In the genomic region with DNA sequence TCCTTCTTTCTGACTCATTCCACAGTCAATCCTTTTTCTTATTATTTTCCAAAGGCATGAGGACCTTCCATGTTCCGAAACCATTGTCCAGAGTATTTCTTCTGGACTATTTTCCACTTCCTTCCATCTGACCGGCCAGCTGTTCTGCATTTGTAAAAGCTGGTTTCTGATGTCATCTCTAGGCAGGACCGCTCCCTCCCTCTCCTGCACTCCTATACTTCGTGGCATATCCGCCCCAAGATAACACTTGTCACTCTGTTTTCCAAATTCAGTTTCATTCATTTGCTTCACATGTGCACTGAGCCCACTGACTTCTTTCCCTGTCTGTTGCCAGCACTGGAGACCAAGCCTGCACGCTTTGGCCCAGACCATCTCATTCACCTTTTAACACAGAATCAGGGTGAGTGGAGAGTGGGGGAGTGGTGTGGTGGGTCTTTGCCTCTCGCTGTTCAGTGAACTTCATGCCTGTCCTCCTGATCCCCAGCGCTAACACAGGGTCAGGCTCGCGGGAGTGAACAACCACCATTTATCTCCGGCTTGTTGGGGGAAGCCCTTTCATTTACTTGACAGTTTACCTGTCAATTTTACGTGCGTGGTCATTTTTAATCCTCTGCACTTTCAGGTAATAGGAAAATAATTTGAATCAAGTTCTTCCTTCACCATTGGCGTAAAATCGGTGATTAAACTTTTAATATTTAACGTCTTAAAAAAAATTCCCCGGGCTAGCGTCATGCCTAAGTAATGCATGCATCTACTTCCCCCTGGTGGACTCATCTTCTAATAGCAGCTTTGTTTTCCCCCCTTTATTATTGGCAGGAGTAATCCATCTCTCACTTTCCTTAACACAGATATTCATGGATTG, we compare ENCODE assay signal across 8 cellular contexts. TPM values are rescaled to one million over a fixed set of nuclear protein-coding genes. Genes with fewer than 3 reads are reported as not detected.
DNase-seq lines count a peak whose midpoint lies in the region; ATAC-seq and TF ChIP-seq lines count a peak whose summit lies in the region.

No MANE protein-coding gene starts in this region.

- 0 out of 2 replicates have a peak, but pooled peaks have one; percentile 33 for TF ChIP-seq CTCF in HEK293 (tag by site-specific recombination; IDR thresholded peaks at IDR 0.05)
- TF ChIP-seq CTCF in body of pancreas (IDR thresholded peaks at IDR 0.05) = peak; percentile 57 to 93 (median 89)

- ATAC-seq in body of pancreas (peak; percentile 89), GM21390 (IDR thresholded peaks at IDR 0.05; ENCODE audit: unreplicated experiment) (no peak), GM19324 (IDR thresholded peaks at IDR 0.05; ENCODE audit: low FRiP score, unreplicated experiment) (no peak)

- peak overlapping the region; percentile 91 for H3K4me2 ChIP-seq in skeletal muscle satellite cell (ENCODE audit: low read length)

- no peak overlapping the region for H3K9ac ChIP-seq in iPS-20b (ENCODE audit: low read depth, low read length)
- H3K9ac ChIP-seq in skeletal muscle satellite cell (ENCODE audit: low read depth, low read length) = peak overlapping the region; percentile 77

- WGBS in body of pancreas, 2 donors = 18 to 25% methylated on average over 18 of the region's 18 CpGs

- no peaks in the 10 kb centered on the region for H3K36me3 ChIP-seq in HEK293 (ENCODE audit: control insufficient read depth in 2 of 2, insufficient read depth in 1 of 2, low read length in 2 of 2)
- H3K36me3 ChIP-seq in body of pancreas (replicated peaks in 1 of 2; ENCODE audit: insufficient read depth in 1 of 2, low read depth in 2 of 2) = no peaks in the 10 kb centered on the region
- no peaks in the 10 kb centered on the region for H3K36me3 ChIP-seq in iPS-20b (ENCODE audit: insufficient read depth, low read depth, low read length)
- no peaks in the 10 kb centered on the region for H3K36me3 ChIP-seq in skeletal muscle satellite cell (ENCODE audit: insufficient read depth, low read length)

- intact Hi-C loops in body of pancreas (cut with DNase I) = loop anchor here (10.0 kb wide), 2 partner anchors 188 to 1178 kb away; no protein-coding TSS in a partner anchor

- H3K27ac ChIP-seq in HEK293 (ENCODE audit: extremely low read depth, low read depth, low read length) = no peak overlapping the region
- H3K27ac ChIP-seq in body of pancreas = peak overlapping the region in 1 of 4 donors; percentile 20
- no peak overlapping the region for H3K27ac ChIP-seq in iPS-20b (ENCODE audit: low read length)

- CTCF ChIA-PET in HEK293 (lab: Yijun Ruan, JAX) = interaction anchor here (0.6 to 1.8 kb wide), 13 partner anchors 9 to 1298 kb away, joined by 3 to 8 read pairs (median 4); no protein-coding TSS in a partner anchor

- H3K9me3 ChIP-seq in HEK293 (ENCODE audit: control insufficient read depth, insufficient read depth, low read depth, low read length) = no peaks in the 10 kb centered on the region
- H3K9me3 ChIP-seq in body of pancreas = no peaks in the 10 kb centered on the region
- no peaks in the 10 kb centered on the region for H3K9me3 ChIP-seq in iPS-20b (ENCODE audit: insufficient read depth, low read depth, low read length)
- no peaks in the 10 kb centered on the region for H3K9me3 ChIP-seq in skeletal muscle satellite cell (replicated peaks; ENCODE audit: low read length)

- H3K27me3 ChIP-seq in body of pancreas (no peaks in the 10 kb centered on the region), iPS-20b (ENCODE audit: insufficient read depth, low read length) (no peaks in the 10 kb centered on the region), skeletal muscle satellite cell (ENCODE audit: control insufficient read depth, insufficient read depth, low read length) (no peaks in the 10 kb centered on the region)

- DNase-seq in DMS153 (lab: John Stamatoyannopoulos, UW) (peak; percentile 19), NCI-H526 treated with DMSO at 0.1 percent for 48 hours (lab: John Stamatoyannopoulos, UW) (peak; percentile 39), body of pancreas (peak; percentile 12 to 70 (median 26))

- H3K4me1 ChIP-seq in HEK293 (ENCODE audit: control insufficient read depth, insufficient read depth, low read length) (no peaks in the 10 kb centered on the region), body of pancreas (peaks cover 6% of the 10 kb centered on the region), iPS-20b (ENCODE audit: insufficient read depth, low read length) (no peaks in the 10 kb centered on the region), skeletal muscle satellite cell (ENCODE audit: control insufficient read depth, insufficient read depth, low read length) (peaks cover 11% of the 10 kb centered on the region)

- TF ChIP-seq POLR2A in body of pancreas (IDR thresholded peaks at IDR 0.05) = no peak

- H3K4me3 ChIP-seq in HEK293 (ENCODE audit: low read depth, low read length) (no peak overlapping the region), body of pancreas (no peak overlapping the region), iPS-20b (ENCODE audit: low read length) (peak overlapping the region; percentile 52), skeletal muscle satellite cell (ENCODE audit: low read length) (peak overlapping the region; percentile 63)

- POLR2A ChIA-PET in HEK293 (lab: Yijun Ruan, JAX) = interaction anchor here (1.0 to 1.1 kb wide), 2 partner anchors 51 to 147 kb away, joined by 3 to 8 read pairs; partner anchors contain the start of gene APPL2

TF ChIP-seq in HEK293, 187 proteins besides CTCF, POLR2A, EP300 and RAD21 (continues in another document):
- TF ChIP-seq ZNF530 (tag by site-specific recombination; IDR thresholded peaks at IDR 0.05; ENCODE audit: low read depth) (no peak), ZNF138 (tag by site-specific recombination; IDR thresholded peaks at IDR 0.05; ENCODE audit: borderline replicate concordance) (no peak), REST (tag by site-specific recombination; IDR thresholded peaks at IDR 0.05) (no peak), ZNF366 (tag by site-specific recombination; conservative IDR thresholded peaks at IDR 0.05) (no peak), ZNF654 (tag by site-specific recombination; IDR thresholded peaks at IDR 0.05; ENCODE audit: low read depth) (peak; percentile 88), ZNF473 (tag by site-specific recombination; IDR thresholded peaks at IDR 0.05) (no peak), ZNF391 (tag by site-specific recombination; IDR thresholded peaks at IDR 0.05; ENCODE audit: borderline replicate concordance, low read depth) (no peak), ZNF214 (tag by site-specific recombination; IDR thresholded peaks at IDR 0.05; ENCODE audit: borderline replicate concordance) (no peak), ZSCAN30 (tag by site-specific recombination; IDR thresholded peaks at IDR 0.05) (0 out of 2 replicates have a peak, but pooled peaks have one; percentile 27), TCF7L2 (IDR thresholded peaks at IDR 0.05; ENCODE audit: borderline replicate concordance, low read depth, low read length) (no peak), ZNF280C (tag by site-specific recombination; IDR thresholded peaks at IDR 0.05) (no peak), ZNF140 (tag by site-specific recombination; IDR thresholded peaks at IDR 0.05) (no peak), ZNF660 (tag by site-specific recombination; IDR thresholded peaks at IDR 0.05) (peak; percentile 63; the same call in 1 of the 2 replicates)

RNA-seq across cellular contexts. Expression of gene C12orf75, which starts 52.5 kb away (rescaled TPM):
- 10 to 100 TPM; 39.2 to 57.6 TPM for total RNA-seq in body of pancreas
- total RNA-seq in skeletal muscle satellite cell (2012; rRNA removed) = 33.0 and 61.2 TPM in 2 replicates

Comparison
In these comparisons a context has a peak if more than half of its experiments do, and no peak if none do; other contexts are left out.
1. H3K4me3 ChIP-seq: peak in iPS-20b (single experiment) and skeletal muscle satellite cell (single experiment); none in HEK293 (single experiment) and body of pancreas (0 of 2).
2. Peak in every context shown above with its lines, with median percentiles within 50 percentile points of each other: DNase-seq.